In the genomic region with DNA sequence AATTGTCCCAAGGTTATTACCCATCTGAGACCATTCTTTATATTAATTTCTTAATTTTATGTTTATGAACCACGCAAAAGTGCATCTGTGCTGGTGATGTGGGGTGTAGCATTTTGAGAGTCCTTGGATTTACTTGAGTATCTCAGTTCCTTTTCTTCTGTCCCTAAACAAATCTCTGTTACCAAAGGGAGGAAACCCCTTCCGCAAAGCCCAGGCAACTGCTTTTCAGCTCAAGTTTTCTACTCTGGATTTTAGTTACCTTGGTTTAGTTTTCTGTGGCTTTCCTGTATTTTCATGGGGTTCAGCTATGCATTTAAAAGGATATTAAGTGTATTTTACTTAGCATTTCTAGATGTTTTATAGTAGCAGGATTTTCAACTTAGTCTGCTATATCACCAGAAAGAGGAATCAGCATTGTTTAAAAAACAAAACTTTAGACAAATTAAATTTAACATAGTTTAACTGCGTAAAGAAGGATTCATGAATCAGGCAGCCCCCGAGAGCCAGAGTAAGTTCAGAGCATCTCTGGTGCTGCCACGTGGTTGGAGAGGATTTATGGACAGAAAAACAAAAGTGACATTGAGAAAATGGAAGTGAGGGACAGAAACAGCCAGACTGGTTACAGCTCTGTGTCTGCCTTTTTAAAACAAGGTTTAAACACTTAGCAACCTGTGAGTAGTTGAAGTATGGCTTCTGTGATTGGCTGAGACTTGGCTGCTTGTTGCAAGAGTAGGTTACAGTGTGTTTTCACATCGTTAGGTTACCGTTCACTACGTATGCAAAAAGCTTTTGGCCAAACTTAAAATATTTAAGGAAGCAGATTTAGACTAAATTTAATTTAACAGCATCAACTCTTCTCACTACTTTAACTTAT, we compare ENCODE assay signal across 8 cellular contexts. TPM values are rescaled to one million over a fixed set of nuclear protein-coding genes. Genes with fewer than 3 reads are reported as not detected.
DNase-seq lines count a peak whose midpoint lies in the region; ATAC-seq and TF ChIP-seq lines count a peak whose summit lies in the region.

No MANE protein-coding gene starts in this region.

- H3K27ac Mint-ChIP-seq in WTC11, result 0 out of 2 replicates have a peak overlapping the region, but pooled peaks have one; percentile 30

- no peak for TF ChIP-seq EP300 in Ishikawa (IDR thresholded peaks at IDR 0.05; ENCODE audit: borderline replicate concordance)

- no peaks in the 10 kb centered on the region for H3K36me3 ChIP-seq in tibial artery

- H3K4me1 ChIP-seq in tibial artery, result peaks cover 0 to 8% (median under 1%) of the 10 kb centered on the region in 4 donors

- POLR2A ChIA-PET in WTC11 (lab: Charles Lee), result interaction anchor here (0.6 kb wide), 2 partner anchors 10 to 11 kb away, joined by 3 read pairs; a partner anchor contains a TSS

- no peaks in the 10 kb centered on the region; the same call in 1 of the 2 replicates for H3K27me3 Mint-ChIP-seq in WTC11 (ENCODE audit: low read depth)

- peaks cover 15% of the 10 kb centered on the region for H3K9me3 Mint-ChIP-seq in WTC11

- intact Hi-C loops in tibial artery (cut with DNase I; ENCODE audit: low total_unique reads), result no loop called here

- H3K36me3 Mint-ChIP-seq in WTC11, result peaks cover 16% of the 10 kb centered on the region

- CTCF ChIA-PET in WTC11 (lab: Charles Lee), result interaction anchor here (0.8 to 1.6 kb wide), 3 partner anchors 9 to 52 kb away, joined by 3 to 8 read pairs (median 5); a partner anchor contains a TSS

- H3K9me3 ChIP-seq in tibial artery, result no peaks in the 10 kb centered on the region

- H3K27ac ChIP-seq in tibial artery, result no peak overlapping the region

- no peak overlapping the region for H3K4me3 ChIP-seq in tibial artery

- no peak for TF ChIP-seq RAD21 in Ishikawa (IDR thresholded peaks at IDR 0.05; ENCODE audit: low read depth)

- TF ChIP-seq CTCF in WTC11 (IDR thresholded peaks at IDR 0.05) (no peak), tibial artery (IDR thresholded peaks at IDR 0.05) (no peak)

- peak; percentile 31 for DNase-seq in NCI-H510A treated with DMSO at 0.1 percent for 48 hours (lab: John Stamatoyannopoulos, UW)
- no peak for DNase-seq in NCI-H510A (lab: John Stamatoyannopoulos, UW)
- no peak for DNase-seq in WTC11 (ENCODE audit: low spot score)
- peak; percentile 66 for DNase-seq in left kidney (ENCODE audit: low read depth, low spot score)
- no peak for DNase-seq in tibial artery
- no peak for DNase-seq in NCI-H2171 (lab: John Stamatoyannopoulos, UW)

- peaks cover 43% of the 10 kb centered on the region for H3K4me1 Mint-ChIP-seq in WTC11

- no peak overlapping the region for H3K4me3 Mint-ChIP-seq in WTC11

- peak; percentile 68 for ATAC-seq in GM21529 (IDR thresholded peaks at IDR 0.05; ENCODE audit: unreplicated experiment)
- peak; percentile 79 for ATAC-seq in WTC11

- no peaks in the 10 kb centered on the region for H3K27me3 ChIP-seq in tibial artery

TF ChIP-seq in Ishikawa, 13 proteins besides CTCF, POLR2A, EP300 and RAD21:
- no peak for TF ChIP-seq NFIC (IDR thresholded peaks at IDR 0.05)
- peak; percentile 75 for TF ChIP-seq CREB1 (IDR thresholded peaks at IDR 0.05; ENCODE audit: low read depth)

TF ChIP-seq in WTC11, 78 proteins besides CTCF, POLR2A, EP300 and RAD21:
- TF ChIP-seq NFYB (CRISPR knock-in tag; conservative IDR thresholded peaks at IDR 0.05; ENCODE audit: low read depth), result peak; percentile 27; the same call in 1 of the 2 replicates
- TF ChIP-seq NR2C2 (CRISPR knock-in tag; IDR thresholded peaks at IDR 0.05), result no peak
- TF ChIP-seq TCF7 (CRISPR knock-in tag; IDR thresholded peaks at IDR 0.05; ENCODE audit: low read depth), result no peak

RNA-seq across cellular contexts. Expression of a gene that starts 9.6 kb away (rescaled TPM):
- total RNA-seq in WTC11 (2021), result 18.7 to 40.8 TPM (median 40.1 TPM) in 3 replicates

RNA-seq across cellular contexts. Expression of a gene that starts 20.4 kb away (rescaled TPM):
- total RNA-seq in WTC11 (2021), result 46.2 to 53.6 TPM (median 47.6 TPM) in 3 replicates

Comparison
In these comparisons a context has a peak if more than half of its experiments do, and no peak if none do; other contexts are left out.
1. DNase-seq: peak in NCI-H510A treated with DMSO at 0.1 percent for 48 hours (single experiment) and left kidney (single experiment); none in NCI-H510A (single experiment), WTC11 (single experiment), tibial artery (0 of 2) and NCI-H2171 (single experiment).